ENCODE assay signal across 17 cellular contexts in genomic region chr12:45220961-45221360, GRCh38.
"Had no signal": no experiment of that assay in that cellular context is flagged by ENCODE, and none has a peak within 500 bp of the region (broad histone marks: within the 10 kb centered on the region; RNA-seq: fewer than 3 reads in every experiment).

No MANE protein-coding gene starts in this region.

- DNase-seq: activated CD4-positive, alpha-beta memory T cell treated with anti-CD3 and anti-CD28 coated beads for 36 hours; activated CD4-positive, CD25-positive, alpha-beta regulatory T cell treated with anti-CD3 and anti-CD28 coated beads, Interleukin-2, amount 50 U/mL, for 72 hours; activated gamma-delta T cell treated with Interleukin-2 at 50 U/mL for 16 hours; activated naive CD8-positive, alpha-beta T cell treated with anti-CD3 and anti-CD28 coated beads for 36 hours; activated T-cell treated with anti-CD3 and anti-CD28 coated beads, Interleukin-2, amount 50 U/mL, for 4 hours; anterior cingulate cortex; dorsolateral prefrontal cortex; head of caudate nucleus; midbrain; ovary; stimulated activated CD4-positive, alpha-beta T cell treated with anti-CD3 and anti-CD28 coated beads, Interleukin-15, amount 100 ng/mL, for 24 hours; stimulated activated CD4-positive, alpha-beta T cell treated with anti-CD3 and anti-CD28 coated beads, Interleukin-4, amount 100 ng/mL, for 24 hours; stomach; SW 1271; thyroid gland had no signal

- H3K9ac ChIP-seq: neural progenitor cell had no signal

- H3K27ac Mint-ChIP-seq: activated CD4-positive, alpha-beta memory T cell treated with anti-CD3 and anti-CD28 coated beads for 36 hours; activated naive CD8-positive, alpha-beta T cell treated with anti-CD3 and anti-CD28 coated beads for 36 hours; neural progenitor cell; T-helper 2 cell treated with Interferon-gamma antibody and Interleukin-4, amounts not matched to agents 5 μg/mL and 100 μg/mL, for 36 hours had no signal

- H3K27me3 Mint-ChIP-seq: activated CD4-positive, alpha-beta memory T cell treated with anti-CD3 and anti-CD28 coated beads for 36 hours; activated naive CD8-positive, alpha-beta T cell treated with anti-CD3 and anti-CD28 coated beads for 36 hours had no signal

- H3K27ac ChIP-seq: dorsolateral prefrontal cortex, neural progenitor cell, ovary, stomach, thyroid gland had no signal

- H3K9me3 Mint-ChIP-seq: activated CD4-positive, alpha-beta memory T cell treated with anti-CD3 and anti-CD28 coated beads for 36 hours; activated naive CD8-positive, alpha-beta T cell treated with anti-CD3 and anti-CD28 coated beads for 36 hours; activated T-cell treated with anti-CD3 and anti-CD28 coated beads, Interleukin-2, amount 50 U/mL, for 4 hours; T-helper 2 cell treated with Interferon-gamma antibody and Interleukin-4, amounts not matched to agents 5 μg/mL and 100 μg/mL, for 36 hours had no signal

- H3K4me3 ChIP-seq: dorsolateral prefrontal cortex, neural progenitor cell, ovary, stomach, thyroid gland had no signal

- H3K4me3 Mint-ChIP-seq: activated CD4-positive, alpha-beta memory T cell treated with anti-CD3 and anti-CD28 coated beads for 36 hours; activated naive CD8-positive, alpha-beta T cell treated with anti-CD3 and anti-CD28 coated beads for 36 hours; activated T-cell treated with anti-CD3 and anti-CD28 coated beads, Interleukin-2, amount 50 U/mL, for 4 hours; neural progenitor cell; T-helper 2 cell treated with Interferon-gamma antibody and Interleukin-4, amounts not matched to agents 5 μg/mL and 100 μg/mL, for 36 hours had no signal

- H3K27me3 ChIP-seq: dorsolateral prefrontal cortex, neural progenitor cell, ovary, stomach, thyroid gland had no signal

- H2AFZ ChIP-seq: neural progenitor cell had no signal

- H3K36me3 ChIP-seq: neural progenitor cell, ovary, stomach, thyroid gland had no signal

- ATAC-seq: activated T-cell treated with anti-CD3 and anti-CD28 coated beads, Interleukin-2, amount 50 U/mL, for 4 hours had no signal

- H3K9me3 ChIP-seq: ovary, stomach, thyroid gland had no signal
